Comparison of ENCODE assay signal across 1 cellular context in the genomic region with DNA sequence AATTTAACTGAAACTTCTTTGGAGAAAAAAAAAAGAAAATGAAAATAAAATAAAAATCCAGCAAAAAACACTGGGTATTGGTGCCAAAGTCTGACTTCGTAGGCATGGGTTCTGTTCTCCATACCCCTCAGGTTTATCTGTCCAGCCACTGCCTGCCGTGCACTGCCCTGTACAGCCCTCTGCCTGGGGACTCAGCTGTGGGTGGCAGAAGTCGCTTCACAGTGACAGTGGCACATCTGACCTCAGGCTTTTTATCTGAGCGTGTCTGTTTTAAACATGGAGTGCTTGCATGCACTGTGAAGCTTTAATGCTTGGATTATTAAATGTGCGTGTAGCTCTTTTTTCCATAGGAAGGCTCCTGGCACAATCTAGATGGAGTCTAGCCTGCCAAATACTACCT.
TF ChIP-seq lines count a peak whose summit lies in the region.

No MANE protein-coding gene starts in this region.

TF ChIP-seq in GM23338, 12 proteins besides CTCF, POLR2A, EP300 and RAD21 (continued from another document):
- TF ChIP-seq, protein P1, sequence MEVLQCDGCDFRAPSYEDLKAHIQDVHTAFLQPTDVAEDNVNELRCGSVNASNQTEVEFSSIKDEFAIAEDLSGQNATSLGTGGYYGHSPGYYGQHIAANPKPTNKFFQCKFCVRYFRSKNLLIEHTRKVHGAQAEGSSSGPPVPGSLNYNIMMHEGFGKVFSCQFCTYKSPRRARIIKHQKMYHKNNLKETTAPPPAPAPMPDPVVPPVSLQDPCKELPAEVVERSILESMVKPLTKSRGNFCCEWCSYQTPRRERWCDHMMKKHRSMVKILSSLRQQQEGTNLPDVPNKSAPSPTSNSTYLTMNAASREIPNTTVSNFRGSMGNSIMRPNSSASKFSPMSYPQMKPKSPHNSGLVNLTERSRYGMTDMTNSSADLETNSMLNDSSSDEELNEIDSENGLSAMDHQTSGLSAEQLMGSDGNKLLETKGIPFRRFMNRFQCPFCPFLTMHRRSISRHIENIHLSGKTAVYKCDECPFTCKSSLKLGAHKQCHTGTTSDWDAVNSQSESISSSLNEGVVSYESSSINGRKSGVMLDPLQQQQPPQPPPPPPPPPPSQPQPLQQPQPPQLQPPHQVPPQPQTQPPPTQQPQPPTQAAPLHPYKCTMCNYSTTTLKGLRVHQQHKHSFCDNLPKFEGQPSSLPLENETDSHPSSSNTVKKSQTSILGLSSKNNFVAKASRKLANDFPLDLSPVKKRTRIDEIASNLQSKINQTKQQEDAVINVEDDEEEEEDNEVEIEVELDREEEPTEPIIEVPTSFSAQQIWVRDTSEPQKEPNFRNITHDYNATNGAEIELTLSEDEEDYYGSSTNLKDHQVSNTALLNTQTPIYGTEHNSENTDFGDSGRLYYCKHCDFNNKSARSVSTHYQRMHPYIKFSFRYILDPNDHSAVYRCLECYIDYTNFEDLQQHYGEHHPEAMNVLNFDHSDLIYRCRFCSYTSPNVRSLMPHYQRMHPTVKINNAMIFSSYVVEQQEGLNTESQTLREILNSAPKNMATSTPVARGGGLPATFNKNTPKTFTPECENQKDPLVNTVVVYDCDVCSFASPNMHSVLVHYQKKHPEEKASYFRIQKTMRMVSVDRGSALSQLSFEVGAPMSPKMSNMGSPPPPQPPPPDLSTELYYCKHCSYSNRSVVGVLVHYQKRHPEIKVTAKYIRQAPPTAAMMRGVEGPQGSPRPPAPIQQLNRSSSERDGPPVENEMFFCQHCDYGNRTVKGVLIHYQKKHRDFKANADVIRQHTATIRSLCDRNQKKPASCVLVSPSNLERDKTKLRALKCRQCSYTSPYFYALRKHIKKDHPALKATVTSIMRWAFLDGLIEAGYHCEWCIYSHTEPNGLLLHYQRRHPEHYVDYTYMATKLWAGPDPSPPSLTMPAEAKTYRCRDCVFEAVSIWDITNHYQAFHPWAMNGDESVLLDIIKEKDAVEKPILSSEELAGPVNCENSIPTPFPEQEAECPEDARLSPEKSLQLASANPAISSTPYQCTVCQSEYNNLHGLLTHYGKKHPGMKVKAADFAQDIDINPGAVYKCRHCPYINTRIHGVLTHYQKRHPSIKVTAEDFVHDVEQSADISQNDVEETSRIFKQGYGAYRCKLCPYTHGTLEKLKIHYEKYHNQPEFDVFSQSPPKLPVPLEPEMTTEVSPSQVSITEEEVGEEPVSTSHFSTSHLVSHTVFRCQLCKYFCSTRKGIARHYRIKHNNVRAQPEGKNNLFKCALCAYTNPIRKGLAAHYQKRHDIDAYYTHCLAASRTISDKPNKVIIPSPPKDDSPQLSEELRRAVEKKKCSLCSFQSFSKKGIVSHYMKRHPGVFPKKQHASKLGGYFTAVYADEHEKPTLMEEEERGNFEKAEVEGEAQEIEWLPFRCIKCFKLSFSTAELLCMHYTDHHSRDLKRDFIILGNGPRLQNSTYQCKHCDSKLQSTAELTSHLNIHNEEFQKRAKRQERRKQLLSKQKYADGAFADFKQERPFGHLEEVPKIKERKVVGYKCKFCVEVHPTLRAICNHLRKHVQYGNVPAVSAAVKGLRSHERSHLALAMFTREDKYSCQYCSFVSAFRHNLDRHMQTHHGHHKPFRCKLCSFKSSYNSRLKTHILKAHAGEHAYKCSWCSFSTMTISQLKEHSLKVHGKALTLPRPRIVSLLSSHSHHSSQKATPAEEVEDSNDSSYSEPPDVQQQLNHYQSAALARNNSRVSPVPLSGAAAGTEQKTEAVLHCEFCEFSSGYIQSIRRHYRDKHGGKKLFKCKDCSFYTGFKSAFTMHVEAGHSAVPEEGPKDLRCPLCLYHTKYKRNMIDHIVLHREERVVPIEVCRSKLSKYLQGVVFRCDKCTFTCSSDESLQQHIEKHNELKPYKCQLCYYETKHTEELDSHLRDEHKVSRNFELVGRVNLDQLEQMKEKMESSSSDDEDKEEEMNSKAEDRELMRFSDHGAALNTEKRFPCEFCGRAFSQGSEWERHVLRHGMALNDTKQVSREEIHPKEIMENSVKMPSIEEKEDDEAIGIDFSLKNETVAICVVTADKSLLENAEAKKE (CRISPR knock-in tag; IDR thresholded peaks at IDR 0.05), result no peak
TF ChIP-seq in GM23338: peak in this region for 0.
